8 cellular contexts compared by ENCODE assay signal in genomic region chr5:35202319-35203111, GRCh38. TPM values are rescaled to one million over a fixed set of nuclear protein-coding genes. Genes with fewer than 3 reads are reported as not detected.
DNase-seq lines count a peak whose midpoint lies in the region; ATAC-seq lines count a peak whose summit lies in the region.

No MANE protein-coding gene starts in this region.

- POLR2A ChIA-PET in activated CD4-positive, alpha-beta memory T cell treated with anti-CD3 and anti-CD28 coated beads, Interleukin-2, amount 10 ng/mL, durations not matched to agents 7 days and 5 days (lab: Charles Lee), result no interaction called here

- peaks cover 28% of the 10 kb centered on the region for H3K27me3 Mint-ChIP-seq in activated CD4-positive, alpha-beta memory T cell treated with anti-CD3 and anti-CD28 coated beads, Interleukin-2, amount 10 ng/mL, durations not matched to agents 7 days and 5 days
- peaks cover 18% of the 10 kb centered on the region for H3K27me3 Mint-ChIP-seq in activated T-helper 1 cell treated with anti-CD3 and anti-CD28 coated beads, Interleukin-12 subunit alpha, Interleukin-12 subunit beta, Interleukin-2, Interleukin-4 antibody, amounts not matched to agents 30 ng/mL and 10 ng/mL and 1 ng/mL, durations not matched to agents 14 hours and 24 hours and 36 hours (ENCODE audit: insufficient read depth)

- DNase-seq in NCI-H146 (lab: John Stamatoyannopoulos, UW) (peak; percentile 5), NCI-H146 treated with DMSO at 0.1 percent for 48 hours (lab: John Stamatoyannopoulos, UW; ENCODE audit: unreplicated experiment) (no peak), NAMALWA (ENCODE audit: low spot score) (peak; percentile 65), globus pallidus (ENCODE audit: low spot score) (peak; percentile 16), smooth muscle cell of the brain vasculature (ENCODE audit: low read depth, low spot score) (peak; percentile 18)
- peak; percentile 21 for DNase-seq in activated CD4-positive, alpha-beta memory T cell treated with anti-CD3 and anti-CD28 coated beads, Interleukin-2, amount 10 ng/mL, durations not matched to agents 7 days and 5 days
- no peak for DNase-seq in activated T-helper 1 cell treated with anti-CD3 and anti-CD28 coated beads, Interleukin-12 subunit alpha, Interleukin-12 subunit beta, Interleukin-2, Interleukin-4 antibody, amounts not matched to agents 30 ng/mL and 10 ng/mL and 1 ng/mL, durations not matched to agents 14 hours and 24 hours and 36 hours (ENCODE audit: low spot score)

- H3K9me3 Mint-ChIP-seq in activated CD4-positive, alpha-beta memory T cell treated with anti-CD3 and anti-CD28 coated beads, Interleukin-2, amount 10 ng/mL, durations not matched to agents 7 days and 5 days, result no peaks in the 10 kb centered on the region
- no peaks in the 10 kb centered on the region for H3K9me3 Mint-ChIP-seq in activated T-helper 1 cell treated with anti-CD3 and anti-CD28 coated beads, Interleukin-12 subunit alpha, Interleukin-12 subunit beta, Interleukin-2, Interleukin-4 antibody, amounts not matched to agents 30 ng/mL and 10 ng/mL and 1 ng/mL, durations not matched to agents 14 hours and 24 hours and 36 hours

- intact Hi-C loops in activated T-helper 1 cell treated with anti-CD3 and anti-CD28 coated beads, Interleukin-12 subunit alpha, Interleukin-12 subunit beta, Interleukin-2, Interleukin-4 antibody, amounts not matched to agents 30 ng/mL and 10 ng/mL and 1 ng/mL, durations not matched to agents 14 hours and 24 hours and 36 hours (cut with micrococcal nuclease), result no loop called here

- H3K4me3 Mint-ChIP-seq in activated CD4-positive, alpha-beta memory T cell treated with anti-CD3 and anti-CD28 coated beads, Interleukin-2, amount 10 ng/mL, durations not matched to agents 7 days and 5 days, result no peak overlapping the region
- H3K4me3 Mint-ChIP-seq in activated T-helper 1 cell treated with anti-CD3 and anti-CD28 coated beads, Interleukin-12 subunit alpha, Interleukin-12 subunit beta, Interleukin-2, Interleukin-4 antibody, amounts not matched to agents 30 ng/mL and 10 ng/mL and 1 ng/mL, durations not matched to agents 14 hours and 24 hours and 36 hours, result no peak overlapping the region

- no peaks in the 10 kb centered on the region for H3K36me3 Mint-ChIP-seq in activated CD4-positive, alpha-beta memory T cell treated with anti-CD3 and anti-CD28 coated beads, Interleukin-2, amount 10 ng/mL, durations not matched to agents 7 days and 5 days (ENCODE audit: low read depth)
- no peaks in the 10 kb centered on the region for H3K36me3 Mint-ChIP-seq in activated T-helper 1 cell treated with anti-CD3 and anti-CD28 coated beads, Interleukin-12 subunit alpha, Interleukin-12 subunit beta, Interleukin-2, Interleukin-4 antibody, amounts not matched to agents 30 ng/mL and 10 ng/mL and 1 ng/mL, durations not matched to agents 14 hours and 24 hours and 36 hours (ENCODE audit: low read depth)

- H3K27ac Mint-ChIP-seq in activated CD4-positive, alpha-beta memory T cell treated with anti-CD3 and anti-CD28 coated beads, Interleukin-2, amount 10 ng/mL, durations not matched to agents 7 days and 5 days, result no peak overlapping the region
- no peak overlapping the region for H3K27ac Mint-ChIP-seq in activated T-helper 1 cell treated with anti-CD3 and anti-CD28 coated beads, Interleukin-12 subunit alpha, Interleukin-12 subunit beta, Interleukin-2, Interleukin-4 antibody, amounts not matched to agents 30 ng/mL and 10 ng/mL and 1 ng/mL, durations not matched to agents 14 hours and 24 hours and 36 hours

- ATAC-seq in GM21786 (IDR thresholded peaks at IDR 0.05; ENCODE audit: unreplicated experiment), result peak; percentile 72

- H3K4me1 Mint-ChIP-seq in activated CD4-positive, alpha-beta memory T cell treated with anti-CD3 and anti-CD28 coated beads, Interleukin-2, amount 10 ng/mL, durations not matched to agents 7 days and 5 days, result no peaks in the 10 kb centered on the region
- no peaks in the 10 kb centered on the region for H3K4me1 Mint-ChIP-seq in activated T-helper 1 cell treated with anti-CD3 and anti-CD28 coated beads, Interleukin-12 subunit alpha, Interleukin-12 subunit beta, Interleukin-2, Interleukin-4 antibody, amounts not matched to agents 30 ng/mL and 10 ng/mL and 1 ng/mL, durations not matched to agents 14 hours and 24 hours and 36 hours (ENCODE audit: low read depth)

- CTCF ChIA-PET in activated CD4-positive, alpha-beta memory T cell treated with anti-CD3 and anti-CD28 coated beads, Interleukin-2, amount 10 ng/mL, durations not matched to agents 7 days and 5 days (lab: Charles Lee), result interaction anchor here (1.5 kb wide), 1 partner anchor 8 kb away, joined by 3 read pairs; no protein-coding TSS in a partner anchor

RNA-seq across cellular contexts. Expression of gene PRLR, which starts 27.8 kb away (rescaled TPM):
- total RNA-seq in activated CD4-positive, alpha-beta memory T cell treated with anti-CD3 and anti-CD28 coated beads, Interleukin-2, amount 10 ng/mL, durations not matched to agents 7 days and 5 days, result not detected
- not detected in 2 replicates for total RNA-seq in activated T-helper 1 cell treated with anti-CD3 and anti-CD28 coated beads, Interleukin-12 subunit alpha, Interleukin-12 subunit beta, Interleukin-2, Interleukin-4 antibody, amounts not matched to agents 30 ng/mL and 10 ng/mL and 1 ng/mL, durations not matched to agents 14 hours and 24 hours and 36 hours

Comparison
In these comparisons a context has a peak if more than half of its experiments do, and no peak if none do; other contexts are left out.
1. DNase-seq: peak in NCI-H146 (single experiment), NAMALWA (single experiment), activated CD4-positive, alpha-beta memory T cell treated with anti-CD3 and anti-CD28 coated beads, Interleukin-2, amount 10 ng/mL, durations not matched to agents 7 days and 5 days (single experiment), globus pallidus (single experiment) and smooth muscle cell of the brain vasculature (single experiment); none in NCI-H146 treated with DMSO at 0.1 percent for 48 hours (single experiment) and activated T-helper 1 cell treated with anti-CD3 and anti-CD28 coated beads, Interleukin-12 subunit alpha, Interleukin-12 subunit beta, Interleukin-2, Interleukin-4 antibody, amounts not matched to agents 30 ng/mL and 10 ng/mL and 1 ng/mL, durations not matched to agents 14 hours and 24 hours and 36 hours (single experiment).